In genomic region chr1:177854951-177855350, GRCh38 we compare ENCODE assay signal across 14 cellular contexts.
A peak's percentile ranks its signal among the peaks of the same experiment; 100 is the strongest.
DNase-seq lines count a peak whose midpoint lies in the region; ATAC-seq and TF ChIP-seq lines count a peak whose summit lies in the region.
"Had no signal": no experiment of that assay in that cellular context is flagged by ENCODE, and none has a peak within 500 bp of the region (broad histone marks: within the 10 kb centered on the region; RNA-seq: fewer than 3 reads in every experiment).

No MANE protein-coding gene starts in this region.

- ATAC-seq in Right ventricle myocardium inferior, result peak; percentile 80
- ATAC-seq in heart left ventricle, result peak; percentile 72 to 91 (median 88)
- ATAC-seq in right cardiac atrium, result peak; percentile 81 to 83
- no peak for ATAC-seq in GM18873 (IDR thresholded peaks at IDR 0.05; ENCODE audit: low FRiP score, unreplicated experiment)
- ATAC-seq: GM12878 had no signal

- no peak overlapping the region for H3K4me2 ChIP-seq in MM.1S (ENCODE audit: low read depth, low read length)
- H3K4me2 ChIP-seq: BLaER1 had no signal

- no peaks in the 10 kb centered on the region for H3K9me2 ChIP-seq in MM.1S (replicated peaks; ENCODE audit: insufficient read depth, low read length)

- TF ChIP-seq POLR2A in heart left ventricle (IDR thresholded peaks at IDR 0.05), result no peak

- DNase-seq in Right ventricle myocardium inferior (ENCODE audit: missing footprints) (no peak), cardiac septum (ENCODE audit: low spot score) (no peak), heart left ventricle (peak in 1 of 5 donors; percentile 41), right cardiac atrium (no peak), MM.1S (no peak), globus pallidus (ENCODE audit: low spot score) (no peak)
- DNase-seq: 8988T; AML-193; Caco-2; CD8-positive, alpha-beta memory T cell had no signal

- H3F3A ChIP-seq in MM.1S (ENCODE audit: insufficient read depth, low read length), result no peaks in the 10 kb centered on the region

- TF ChIP-seq CTCF in heart left ventricle (IDR thresholded peaks at IDR 0.05), result no peak
- no peak for TF ChIP-seq CTCF in MM.1S (IDR thresholded peaks at IDR 0.05; ENCODE audit: low read length)

- H3K9ac ChIP-seq in MM.1S (ENCODE audit: low read length), result no peak overlapping the region
- H3K9ac ChIP-seq: BLaER1 had no signal

- no peaks in the 10 kb centered on the region for H3K9me3 ChIP-seq in heart left ventricle
- H3K9me3 ChIP-seq in right cardiac atrium (ENCODE audit: control insufficient read depth, low read length), result no peaks in the 10 kb centered on the region
- no peaks in the 10 kb centered on the region for H3K9me3 ChIP-seq in MM.1S (replicated peaks; ENCODE audit: insufficient read depth, low read length)
- H3K9me3 ChIP-seq: HAP-1 had no signal

- no peaks in the 10 kb centered on the region for H4K20me1 ChIP-seq in MM.1S (ENCODE audit: insufficient read depth, low read length)
- H4K20me1 ChIP-seq: BLaER1 had no signal

- H3K27ac ChIP-seq in heart left ventricle (no peak overlapping the region), right cardiac atrium (ENCODE audit: low read length) (no peak overlapping the region), MM.1S (ENCODE audit: low read length) (no peak overlapping the region)
- H3K27ac ChIP-seq: BLaER1 had no signal

- peaks cover 0 to 5% (median 0%) of the 10 kb centered on the region in 9 donors for H3K27me3 ChIP-seq in heart left ventricle
- H3K27me3 ChIP-seq in right cardiac atrium (ENCODE audit: control insufficient read depth, insufficient read depth), result no peaks in the 10 kb centered on the region
- no peaks in the 10 kb centered on the region for H3K27me3 ChIP-seq in MM.1S (replicated peaks; ENCODE audit: insufficient read depth, low read length)
- H3K27me3 ChIP-seq: BLaER1 had no signal

- peaks cover 0 to 11% (median 0%) of the 10 kb centered on the region in 12 donors for H3K4me1 ChIP-seq in heart left ventricle
- no peaks in the 10 kb centered on the region for H3K4me1 ChIP-seq in right cardiac atrium (ENCODE audit: control insufficient read depth, insufficient read depth, low read length)
- H3K4me1 ChIP-seq in MM.1S (ENCODE audit: low read length), result no peaks in the 10 kb centered on the region
- H3K4me1 ChIP-seq: Caco-2, HAP-1 had no signal

- H3K4me3 ChIP-seq in heart left ventricle (no peak overlapping the region), right cardiac atrium (ENCODE audit: low read length) (no peak overlapping the region), MM.1S (ENCODE audit: low read length) (no peak overlapping the region)
- H3K4me3 ChIP-seq: BLaER1, GM12878, HAP-1 had no signal

- intact Hi-C loops in Right ventricle myocardium inferior (cut with DNase I) (loop anchor here (10.0 kb wide), 1 partner anchor 70 kb away; no protein-coding TSS in a partner anchor), cardiac septum (cut with DNase I) (no loop called here), heart left ventricle (cut with DNase I) (loop anchor here in 1 of 10 donors (5.0 kb wide), 1 partner anchor 958 kb away; no protein-coding TSS in a partner anchor), right cardiac atrium (cut with DNase I) (no loop called here)

- no peaks in the 10 kb centered on the region for H3K79me2 ChIP-seq in MM.1S (ENCODE audit: low read length)

- H2AFZ ChIP-seq in MM.1S (ENCODE audit: low read length), result no peak overlapping the region

- H3K36me3 ChIP-seq in heart left ventricle (no peaks in the 10 kb centered on the region), MM.1S (replicated peaks; ENCODE audit: insufficient read depth, low read length) (no peaks in the 10 kb centered on the region)
- H3K36me3 ChIP-seq: BLaER1, HAP-1 had no signal
